ENCODE assay signal across 29 cellular contexts in the genomic region with DNA sequence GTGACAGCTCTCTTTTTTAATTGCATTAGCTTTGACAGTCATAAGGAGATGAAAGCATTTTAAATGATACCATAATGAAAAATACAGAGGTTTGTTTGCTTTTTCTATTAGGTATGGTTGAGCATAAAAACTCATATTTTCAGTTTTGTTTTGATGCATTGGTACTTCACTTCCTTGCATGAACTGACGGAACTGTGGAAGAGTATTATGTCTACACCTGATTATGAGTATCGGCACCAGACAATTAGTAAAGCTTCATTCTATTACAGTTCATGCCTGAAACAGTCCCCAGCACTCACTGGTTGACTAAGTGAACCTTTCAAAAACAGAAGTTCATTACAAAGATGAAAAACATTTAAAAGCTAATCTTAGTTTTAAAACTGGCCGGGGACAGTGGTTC.
"Had no signal": no experiment of that assay in that cellular context is flagged by ENCODE, and none has a peak within 500 bp of the region (broad histone marks: within the 10 kb centered on the region; RNA-seq: fewer than 3 reads in every experiment).

No MANE protein-coding gene starts in this region.

- H3K4me3 ChIP-seq: SJCRH30, SK-N-MC had no signal

- H3K4me1 Mint-ChIP-seq: activated CD4-positive, alpha-beta T cell treated with anti-CD3 and anti-CD28 coated beads for 36 hours; activated CD4-positive, alpha-beta T cell treated with anti-CD3 and anti-CD28 coated beads, Interleukin-2, amount 10 ng/mL, durations not matched to agents 7 days and 5 days; activated naive CD4-positive, alpha-beta T cell treated with anti-CD3 and anti-CD28 coated beads, Interleukin-2, amount 10 ng/mL, durations not matched to agents 7 days and 5 days; activated naive CD8-positive, alpha-beta T cell treated with anti-CD3 and anti-CD28 coated beads, Interleukin-2, amount 50 U/mL, for 24 hours; brain had no signal

- H3K27ac Mint-ChIP-seq: activated CD4-positive, alpha-beta T cell treated with anti-CD3 and anti-CD28 coated beads for 36 hours; activated CD4-positive, alpha-beta T cell treated with anti-CD3 and anti-CD28 coated beads, Interleukin-2, amount 10 ng/mL, durations not matched to agents 7 days and 5 days; activated CD8-positive, alpha-beta T cell treated with anti-CD3 and anti-CD28 coated beads, Interleukin-2, amount 10 ng/mL, durations not matched to agents 7 days and 5 days; activated naive CD4-positive, alpha-beta T cell treated with anti-CD3 and anti-CD28 coated beads, Interleukin-2, amount 10 ng/mL, durations not matched to agents 7 days and 5 days; activated naive CD8-positive, alpha-beta T cell; activated naive CD8-positive, alpha-beta T cell treated with anti-CD3 and anti-CD28 coated beads, Interleukin-2, amount 50 U/mL, for 24 hours; activated T-cell treated with anti-CD3 and anti-CD28 coated beads, Interleukin-2, amount 50 U/mL, for 24 hours; activated T-helper 1 cell treated with anti-CD3 and anti-CD28 coated beads, Interleukin-12 subunit alpha, Interleukin-12 subunit beta, Interleukin-2, Interleukin-4 antibody, amounts not matched to agents 30 ng/mL and 10 ng/mL and 1 ng/mL, durations not matched to agents 14 hours and 24 hours and 36 hours; brain had no signal

- H3K9me3 Mint-ChIP-seq: activated CD4-positive, alpha-beta T cell treated with anti-CD3 and anti-CD28 coated beads, Interleukin-2, amount 10 ng/mL, durations not matched to agents 7 days and 5 days; activated naive CD4-positive, alpha-beta T cell treated with anti-CD3 and anti-CD28 coated beads, Interleukin-2, amount 10 ng/mL, durations not matched to agents 7 days and 5 days; activated T-cell treated with anti-CD3 and anti-CD28 coated beads, Interleukin-2, amount 50 U/mL, for 24 hours; activated T-helper 1 cell treated with anti-CD3 and anti-CD28 coated beads, Interleukin-12 subunit alpha, Interleukin-12 subunit beta, Interleukin-2, Interleukin-4 antibody, amounts not matched to agents 30 ng/mL and 10 ng/mL and 1 ng/mL, durations not matched to agents 14 hours and 24 hours and 36 hours; brain had no signal

- H3K4me3 Mint-ChIP-seq: activated CD4-positive, alpha-beta T cell treated with anti-CD3 and anti-CD28 coated beads for 36 hours; activated CD4-positive, alpha-beta T cell treated with anti-CD3 and anti-CD28 coated beads, Interleukin-2, amount 10 ng/mL, durations not matched to agents 7 days and 5 days; activated CD8-positive, alpha-beta T cell treated with anti-CD3 and anti-CD28 coated beads, Interleukin-2, amount 10 ng/mL, durations not matched to agents 7 days and 5 days; activated naive CD4-positive, alpha-beta T cell treated with anti-CD3 and anti-CD28 coated beads, Interleukin-2, amount 10 ng/mL, durations not matched to agents 7 days and 5 days; activated naive CD8-positive, alpha-beta T cell; activated naive CD8-positive, alpha-beta T cell treated with anti-CD3 and anti-CD28 coated beads, Interleukin-2, amount 50 U/mL, for 24 hours; activated T-cell treated with anti-CD3 and anti-CD28 coated beads, Interleukin-2, amount 50 U/mL, for 24 hours; activated T-helper 1 cell treated with anti-CD3 and anti-CD28 coated beads, Interleukin-12 subunit alpha, Interleukin-12 subunit beta, Interleukin-2, Interleukin-4 antibody, amounts not matched to agents 30 ng/mL and 10 ng/mL and 1 ng/mL, durations not matched to agents 14 hours and 24 hours and 36 hours; brain had no signal

- H3K36me3 Mint-ChIP-seq: activated naive CD4-positive, alpha-beta T cell treated with anti-CD3 and anti-CD28 coated beads, Interleukin-2, amount 10 ng/mL, durations not matched to agents 7 days and 5 days; activated naive CD8-positive, alpha-beta T cell; brain had no signal

- H3K27me3 Mint-ChIP-seq: activated CD4-positive, alpha-beta T cell treated with anti-CD3 and anti-CD28 coated beads for 36 hours; activated CD4-positive, alpha-beta T cell treated with anti-CD3 and anti-CD28 coated beads, Interleukin-2, amount 10 ng/mL, durations not matched to agents 7 days and 5 days; activated naive CD4-positive, alpha-beta T cell treated with anti-CD3 and anti-CD28 coated beads, Interleukin-2, amount 10 ng/mL, durations not matched to agents 7 days and 5 days; activated naive CD8-positive, alpha-beta T cell; activated naive CD8-positive, alpha-beta T cell treated with anti-CD3 and anti-CD28 coated beads, Interleukin-2, amount 50 U/mL, for 24 hours; activated T-cell treated with anti-CD3 and anti-CD28 coated beads, Interleukin-2, amount 50 U/mL, for 24 hours; brain had no signal

- DNase-seq: activated CD4-positive, alpha-beta T cell treated with anti-CD3 and anti-CD28 coated beads for 36 hours; activated CD4-positive, alpha-beta T cell treated with anti-CD3 and anti-CD28 coated beads, Interleukin-2, amount 10 ng/mL, durations not matched to agents 7 days and 5 days; activated CD4-positive, alpha-beta T cell treated with anti-CD3 and anti-CD28 coated beads, Interleukin-2, amount 50 U/mL, for 48 hours; activated CD8-positive, alpha-beta T cell treated with anti-CD3 and anti-CD28 coated beads, Interleukin-2, amount 10 ng/mL, durations not matched to agents 7 days and 5 days; activated naive CD4-positive, alpha-beta T cell treated with anti-CD3 and anti-CD28 coated beads, Interleukin-2, amount 10 ng/mL, durations not matched to agents 7 days and 5 days; activated naive CD8-positive, alpha-beta T cell treated with anti-CD3 and anti-CD28 coated beads, Interleukin-2, amount 50 U/mL, for 24 hours; activated T-cell treated with anti-CD3 and anti-CD28 coated beads, Interleukin-2, amount 50 U/mL, for 24 hours; anterior cingulate cortex; caudate nucleus; cerebellar nuclear complex; cortex of kidney; NCI-H1105; NCI-H1417 treated with DMSO at 0.1 percent for 48 hours; NCI-H187 treated with DMSO at 0.1 percent for 48 hours; NCI-H2081; NCI-H2171 treated with DMSO at 0.1 percent for 48 hours; NCI-H2227 treated with DMSO at 0.1 percent for 48 hours; NCI-H446; NCI-H510A treated with DMSO at 0.1 percent for 48 hours; NCI-H69; OCI-M1; SHP77; SJCRH30; T1000 had no signal

- ATAC-seq: activated CD4-positive, alpha-beta T cell treated with anti-CD3 and anti-CD28 coated beads for 36 hours; activated CD8-positive, alpha-beta T cell treated with anti-CD3 and anti-CD28 coated beads, Interleukin-2, amount 10 ng/mL, durations not matched to agents 7 days and 5 days; activated naive CD8-positive, alpha-beta T cell treated with anti-CD3 and anti-CD28 coated beads, Interleukin-2, amount 50 U/mL, for 24 hours; Panc1 had no signal
